ENCODE assay signal across 1 cellular context in genomic region chr1:206748348-206749034, GRCh38.
TF ChIP-seq lines count a peak whose summit lies in the region.

No MANE protein-coding gene starts in this region.

TF ChIP-seq in K562, 482 proteins besides CTCF, POLR2A, EP300 and RAD21:
- TF ChIP-seq PRDM10 (IDR thresholded peaks at IDR 0.05; ENCODE audit: partially characterized antibody) (no peak), RREB1 (CRISPR knock-in tag; IDR thresholded peaks at IDR 0.05) (no peak), SNIP1 (IDR thresholded peaks at IDR 0.05; ENCODE audit: low read depth) (no peak), PHB2 (IDR thresholded peaks at IDR 0.05; ENCODE audit: low read depth) (no peak), CEBPB (tag; IDR thresholded peaks at IDR 0.05) (0 out of 2 replicates have a peak, but pooled peaks have one; percentile 8)
- TF ChIP-seq, protein P1, sequence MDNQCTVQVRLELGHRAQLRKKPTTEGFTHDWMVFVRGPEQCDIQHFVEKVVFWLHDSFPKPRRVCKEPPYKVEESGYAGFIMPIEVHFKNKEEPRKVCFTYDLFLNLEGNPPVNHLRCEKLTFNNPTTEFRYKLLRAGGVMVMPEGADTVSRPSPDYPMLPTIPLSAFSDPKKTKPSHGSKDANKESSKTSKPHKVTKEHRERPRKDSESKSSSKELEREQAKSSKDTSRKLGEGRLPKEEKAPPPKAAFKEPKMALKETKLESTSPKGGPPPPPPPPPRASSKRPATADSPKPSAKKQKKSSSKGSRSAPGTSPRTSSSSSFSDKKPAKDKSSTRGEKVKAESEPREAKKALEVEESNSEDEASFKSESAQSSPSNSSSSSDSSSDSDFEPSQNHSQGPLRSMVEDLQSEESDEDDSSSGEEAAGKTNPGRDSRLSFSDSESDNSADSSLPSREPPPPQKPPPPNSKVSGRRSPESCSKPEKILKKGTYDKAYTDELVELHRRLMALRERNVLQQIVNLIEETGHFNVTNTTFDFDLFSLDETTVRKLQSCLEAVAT (IDR thresholded peaks at IDR 0.05): 0 out of 4 replicates have a peak, but pooled peaks of 1 of the 2 experiments have one; percentile 30
